Comparison of ENCODE assay signal across 8 cellular contexts in genomic region chr16:67481561-67482259, GRCh38. TPM values are rescaled to one million over a fixed set of nuclear protein-coding genes. Genes with fewer than 3 reads are reported as not detected.
DNase-seq lines count a peak whose midpoint lies in the region; ATAC-seq and TF ChIP-seq lines count a peak whose summit lies in the region.

No MANE protein-coding gene starts in this region.

- H3K36me3 ChIP-seq in endodermal cell (ENCODE audit: control insufficient read depth, insufficient read depth, low read length) (peaks cover 5% of the 10 kb centered on the region), thyroid gland (no peaks in the 10 kb centered on the region)

- DNase-seq in endodermal cell: no peak
- DNase-seq in naive B cell: no peak
- peak; percentile 56 to 64 for DNase-seq in thyroid gland
- DNase-seq in SKM-1 (lab: John Stamatoyannopoulos, UW; ENCODE audit: unreplicated experiment): no peak
- no peak for DNase-seq in hippocampal formation (lab: John Stamatoyannopoulos, UW)

- H3K4me1 Mint-ChIP-seq in IgD-negative memory B cell: peaks cover 19 to 28% (median 24%) of the 10 kb centered on the region in 3 donors
- peaks cover 6% of the 10 kb centered on the region for H3K4me1 Mint-ChIP-seq in endodermal cell
- H3K4me1 Mint-ChIP-seq in naive B cell: peaks cover 41 to 81% (median 61%) of the 10 kb centered on the region in 3 donors

- H3K27ac ChIP-seq in endodermal cell (ENCODE audit: low read depth, low read length) (peak overlapping the region; percentile 74), thyroid gland (peak overlapping the region; percentile 51 to 89 (median 78))

- 65 to 74% methylated on average over 12 to 17 of the region's 17 CpGs for WGBS in endodermal cell (ENCODE audit: insufficient coverage in 1 of 2, insufficient read length in 1 of 2), 2 experiments
- WGBS in thyroid gland, 2 donors: 20 to 28% methylated on average over 17 of the region's 17 CpGs

- H3K9me3 ChIP-seq in endodermal cell (ENCODE audit: control insufficient read depth, low read length) (no peaks in the 10 kb centered on the region), thyroid gland (no peaks in the 10 kb centered on the region)

- H3K9me3 Mint-ChIP-seq in IgD-negative memory B cell: no peaks in the 10 kb centered on the region
- no peaks in the 10 kb centered on the region for H3K9me3 Mint-ChIP-seq in endodermal cell
- no peaks in the 10 kb centered on the region for H3K9me3 Mint-ChIP-seq in naive B cell

- no peak for TF ChIP-seq CTCF in endodermal cell (conservative IDR thresholded peaks at IDR 0.05)
- TF ChIP-seq CTCF in thyroid gland (IDR thresholded peaks at IDR 0.05): no peak

- H3K27me3 ChIP-seq in endodermal cell (ENCODE audit: control insufficient read depth, insufficient read depth, low read length, poor library complexity, severe bottlenecking): no peaks in the 10 kb centered on the region
- no peaks in the 10 kb centered on the region for H3K27me3 ChIP-seq in thyroid gland

- H3K4me3 ChIP-seq in endodermal cell (ENCODE audit: low read length) (peak overlapping the region; percentile 94), thyroid gland (replicated peaks in 1 of 3) (peak overlapping the region; percentile 14 to 72 (median 42))

- ATAC-seq in GM19023 (IDR thresholded peaks at IDR 0.05; ENCODE audit: unreplicated experiment) (peak; percentile 9), naive B cell (ENCODE audit: low read depth in 2 of 2) (no peak)
- ATAC-seq in activated CD4-positive, CD25-positive, alpha-beta regulatory T cell treated with anti-CD3 and anti-CD28 coated beads, Interleukin-2, amount 50 U/mL, for 24 hours: peak; percentile 7 to 14

- H3K36me3 Mint-ChIP-seq in IgD-negative memory B cell (peaks cover 5% of the 10 kb centered on the region), endodermal cell (ENCODE audit: low read depth) (peaks cover 7% of the 10 kb centered on the region), naive B cell (peaks cover 0 to 7% of the 10 kb centered on the region in 2 donors)

- peak overlapping the region; percentile 49 for H3K9ac ChIP-seq in endodermal cell (ENCODE audit: extremely low read depth, low read length, poor library complexity, severe bottlenecking)

- peaks cover 5% of the 10 kb centered on the region for H3K4me1 ChIP-seq in endodermal cell (ENCODE audit: control insufficient read depth, insufficient read depth, low read length)
- H3K4me1 ChIP-seq in thyroid gland: peaks cover 17 to 30% of the 10 kb centered on the region in 2 donors

- H3K27me3 Mint-ChIP-seq in IgD-negative memory B cell (no peaks in the 10 kb centered on the region), endodermal cell (ENCODE audit: insufficient read depth) (peaks cover 8% of the 10 kb centered on the region), naive B cell (no peaks in the 10 kb centered on the region)

- intact Hi-C loops in thyroid gland (cut with DNase I): no loop called here

- H3K4me3 Mint-ChIP-seq in IgD-negative memory B cell (peak overlapping the region; percentile 98 to 100 (median 99)), endodermal cell (peak overlapping the region; percentile 97), naive B cell (peak overlapping the region; percentile 97 to 100 (median 100))

- no peak for TF ChIP-seq POLR2A in thyroid gland (IDR thresholded peaks at IDR 0.05)

- H3K27ac Mint-ChIP-seq in IgD-negative memory B cell: peak overlapping the region; percentile 99
- peak overlapping the region; percentile 97 for H3K27ac Mint-ChIP-seq in endodermal cell
- H3K27ac Mint-ChIP-seq in naive B cell: peak overlapping the region; percentile 99 to 100 (median 100)

RNA-seq across cellular contexts. Expression of gene ATP6V0D1, which starts 0.8 kb away (rescaled TPM):
- 160 TPM for polyA plus RNA-seq in IgD-negative memory B cell
- 10 to 100 TPM; 56.0 to 58.3 TPM for total RNA-seq in endodermal cell
- polyA plus RNA-seq in endodermal cell (2013, experiment 1 of 2): 55.7 TPM
- polyA plus RNA-seq in endodermal cell (2013, experiment 2 of 2): 51.4 TPM
- 100 to 1,000 TPM; 136 to 255 (median 157) TPM for polyA plus RNA-seq in naive B cell (ENCODE audit: low read depth in 6 of 6)
- 100 to 1,000 TPM; 110 to 238 (median 142) TPM for total RNA-seq in thyroid gland

RNA-seq across cellular contexts. Expression of gene AGRP, which starts 1.6 kb away (rescaled TPM):
- polyA plus RNA-seq in IgD-negative memory B cell (not detected), naive B cell (ENCODE audit: low read depth in 6 of 6) (not detected)
- total RNA-seq in endodermal cell (not detected), thyroid gland (not detected)
- not detected for polyA plus RNA-seq in endodermal cell (2013, experiment 1 of 2)
- not detected for polyA plus RNA-seq in endodermal cell (2013, experiment 2 of 2)

RNA-seq across cellular contexts. Expression of gene RIPOR1, which starts 46.9 kb away (rescaled TPM):
- 43.8 TPM for polyA plus RNA-seq in IgD-negative memory B cell
- total RNA-seq in endodermal cell: 10 to 100 TPM; 39.9 to 54.1 TPM
- polyA plus RNA-seq in endodermal cell (2013, experiment 1 of 2): 29.8 TPM
- 29.6 TPM for polyA plus RNA-seq in endodermal cell (2013, experiment 2 of 2)
- 10 to 100 TPM in 5 of 6 donors, 1 to 10 TPM in 1; 3.4 to 34.5 (median 16.5) TPM for polyA plus RNA-seq in naive B cell (ENCODE audit: low read depth in 6 of 6)
- total RNA-seq in thyroid gland: 10 to 100 TPM; 21.3 to 57.1 (median 41.2) TPM

RNA-seq across cellular contexts. Expression of gene HSD11B2, which starts 50.8 kb away (rescaled TPM):
- polyA plus RNA-seq in IgD-negative memory B cell: not detected
- 10 to 100 TPM; 10.4 to 14.7 TPM for total RNA-seq in endodermal cell
- 11.9 TPM for polyA plus RNA-seq in endodermal cell (2013, experiment 1 of 2)
- 8.4 TPM for polyA plus RNA-seq in endodermal cell (2013, experiment 2 of 2)
- polyA plus RNA-seq in naive B cell (ENCODE audit: low read depth in 6 of 6): not detected
- total RNA-seq in thyroid gland: 10 to 100 TPM in 2 of 4 donors, 1 to 10 TPM in 2; 4.6 to 11.9 (median 9.0) TPM

Comparison
In these comparisons a context has a peak if more than half of its experiments do, and no peak if none do; other contexts are left out.
1. ATAC-seq: peak in GM19023 (single experiment) and activated CD4-positive, CD25-positive, alpha-beta regulatory T cell treated with anti-CD3 and anti-CD28 coated beads, Interleukin-2, amount 50 U/mL, for 24 hours (2 of 2); none in naive B cell (0 of 2).
2. DNase-seq: peak in thyroid gland (2 of 2); none in endodermal cell (single experiment), naive B cell (single experiment), SKM-1 (single experiment) and hippocampal formation (0 of 2).
3. Peak in every context shown above with its lines, with median percentiles within 50 percentile points of each other: H3K27ac Mint-ChIP-seq and H3K4me3 Mint-ChIP-seq.